ENCODE assay signal across 25 cellular contexts in the genomic region with DNA sequence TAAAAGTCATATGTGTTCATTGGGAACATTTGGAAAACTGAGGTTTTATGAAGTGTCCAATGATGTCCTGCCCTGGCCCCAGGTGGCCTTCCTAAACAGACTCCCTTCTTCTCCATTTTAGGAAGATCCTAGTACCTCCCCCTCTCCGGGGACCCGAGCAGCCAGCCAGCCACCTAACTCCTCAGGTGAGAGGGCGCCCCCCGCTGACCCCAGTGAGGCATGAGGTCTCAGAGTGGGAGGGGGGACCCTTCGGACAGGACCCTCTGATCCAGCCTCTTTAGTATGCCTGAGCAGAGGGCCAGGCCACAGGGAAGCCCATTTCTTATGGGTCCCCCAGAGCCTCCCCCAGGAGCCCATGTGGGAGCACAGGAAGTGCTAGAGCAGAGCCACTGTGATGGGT. TPM values are rescaled to one million over a fixed set of nuclear protein-coding genes. Genes with fewer than 3 reads are reported as not detected.
DNase-seq lines count a peak whose midpoint lies in the region; ATAC-seq and TF ChIP-seq lines count a peak whose summit lies in the region.
"Had no signal": no experiment of that assay in that cellular context is flagged by ENCODE, and none has a peak within 500 bp of the region (broad histone marks: within the 10 kb centered on the region; RNA-seq: fewer than 3 reads in every experiment).

No MANE protein-coding gene starts in this region.

- H3K23ac ChIP-seq in H9 (ENCODE audit: insufficient read length, low read depth, low read length) = no peak overlapping the region

- peaks cover 76% of the 10 kb centered on the region for H3K36me3 Mint-ChIP-seq in activated CD4-positive, alpha-beta T cell treated with anti-CD3 and anti-CD28 coated beads, Interleukin-2, amount 10 ng/mL, durations not matched to agents 24 days and 14 days (ENCODE audit: low read depth)
- H3K36me3 Mint-ChIP-seq in H9 (ENCODE audit: insufficient read depth in 1 of 3, low read depth in 3 of 3) = peaks cover 3 to 18% (median 11%) of the 10 kb centered on the region in 3 experiments; a peak in 5 of 7 replicates
- H3K36me3 Mint-ChIP-seq in activated naive CD8-positive, alpha-beta T cell treated with anti-CD3 and anti-CD28 coated beads for 36 hours = peaks cover 23% of the 10 kb centered on the region
- peaks cover 0 to 98% (median 22%) of the 10 kb centered on the region in 3 donors for H3K36me3 Mint-ChIP-seq in naive thymus-derived CD8-positive, alpha-beta T cell

- H3K27me3 Mint-ChIP-seq in activated CD4-positive, alpha-beta T cell treated with anti-CD3 and anti-CD28 coated beads, Interleukin-2, amount 10 ng/mL, durations not matched to agents 24 days and 14 days = no peaks in the 10 kb centered on the region
- no peaks in the 10 kb centered on the region; the same call in 1 of the 2 replicates for H3K27me3 Mint-ChIP-seq in H9 (ENCODE audit: low read depth)
- no peaks in the 10 kb centered on the region for H3K27me3 Mint-ChIP-seq in activated naive CD8-positive, alpha-beta T cell treated with anti-CD3 and anti-CD28 coated beads for 36 hours
- H3K27me3 Mint-ChIP-seq in naive thymus-derived CD8-positive, alpha-beta T cell = no peaks in the 10 kb centered on the region
- H3K27me3 Mint-ChIP-seq: activated CD4-positive, alpha-beta T cell treated with anti-CD3 and anti-CD28 coated beads for 36 hours had no signal

- H3K27ac Mint-ChIP-seq in activated CD4-positive, alpha-beta T cell treated with anti-CD3 and anti-CD28 coated beads, Interleukin-2, amount 10 ng/mL, durations not matched to agents 24 days and 14 days = peak overlapping the region; percentile 11
- H3K27ac Mint-ChIP-seq in H9 = no peak overlapping the region
- H3K27ac Mint-ChIP-seq in activated naive CD8-positive, alpha-beta T cell treated with anti-CD3 and anti-CD28 coated beads for 36 hours = peak overlapping the region; percentile 42
- H3K27ac Mint-ChIP-seq in naive thymus-derived CD8-positive, alpha-beta T cell = peak overlapping the region in 8 of 10 donors; percentile 29 to 80 (median 60)

- no peak overlapping the region for H2BK20ac ChIP-seq in H9 (ENCODE audit: low read depth, low read length, poor library complexity, severe bottlenecking)

- ATAC-seq in naive thymus-derived CD8-positive, alpha-beta T cell = no peak
- ATAC-seq in Right ventricle myocardium superior (ENCODE audit: poor library complexity) (no peak), HG03108 (IDR thresholded peaks at IDR 0.05; ENCODE audit: unreplicated experiment) (no peak), GM19397 (IDR thresholded peaks at IDR 0.05; ENCODE audit: unreplicated experiment) (no peak)
- ATAC-seq: activated CD4-positive, alpha-beta T cell treated with anti-CD3 and anti-CD28 coated beads for 36 hours; HepG2 had no signal

- H4K91ac ChIP-seq in H9 (ENCODE audit: insufficient read length, low read depth, low read length) = no peak overlapping the region

- peaks cover 5% of the 10 kb centered on the region for H3K4me1 Mint-ChIP-seq in activated CD4-positive, alpha-beta T cell treated with anti-CD3 and anti-CD28 coated beads, Interleukin-2, amount 10 ng/mL, durations not matched to agents 24 days and 14 days
- peaks cover 14 to 20% of the 10 kb centered on the region in 2 experiments for H3K4me1 Mint-ChIP-seq in H9
- H3K4me1 Mint-ChIP-seq in activated naive CD8-positive, alpha-beta T cell treated with anti-CD3 and anti-CD28 coated beads for 36 hours = peaks cover 8% of the 10 kb centered on the region
- H3K4me1 Mint-ChIP-seq in naive thymus-derived CD8-positive, alpha-beta T cell = peaks cover 3 to 42% (median 19%) of the 10 kb centered on the region in 4 donors
- H3K4me1 Mint-ChIP-seq: activated CD4-positive, alpha-beta T cell treated with anti-CD3 and anti-CD28 coated beads for 36 hours had no signal

- peaks cover 2% of the 10 kb centered on the region; the same call in 1 of the 2 replicates for H3K4me1 ChIP-seq in H9 (ENCODE audit: insufficient read depth, low read length)

- no peaks in the 10 kb centered on the region for H3K79me1 ChIP-seq in H9 (ENCODE audit: insufficient read depth, low read depth, low read length, poor library complexity, severe bottlenecking)

- H2AFZ ChIP-seq in H9 (ENCODE audit: low read length) = no peak overlapping the region

- no peak overlapping the region for H4K8ac ChIP-seq in H9 (replicated peaks; ENCODE audit: insufficient read length, low read depth, low read length)

- no peak overlapping the region for H3K4me2 ChIP-seq in H9 (ENCODE audit: insufficient read depth, insufficient read length, low read length)

- no peak overlapping the region; the same call in 1 of the 2 replicates for H3K14ac ChIP-seq in H9 (ENCODE audit: insufficient read depth, low read length)

- H3K56ac ChIP-seq in H9 (ENCODE audit: insufficient read length, low read depth, low read length) = no peak overlapping the region

- no peak overlapping the region for H2BK120ac ChIP-seq in H9 (ENCODE audit: low read depth, low read length, poor library complexity, severe bottlenecking)

- H2AK5ac ChIP-seq in H9 (ENCODE audit: insufficient read length, low read length) = no peak overlapping the region

- no peak overlapping the region for H3K18ac ChIP-seq in H9 (ENCODE audit: insufficient read length, low read depth, low read length)

- no peaks in the 10 kb centered on the region for H3K27me3 ChIP-seq in H9 (ENCODE audit: insufficient read depth, low read length)
- H3K27me3 ChIP-seq: tibial artery had no signal

- no peak overlapping the region for H3K4ac ChIP-seq in H9 (ENCODE audit: low read depth, low read length)

- H2BK5ac ChIP-seq in H9 (ENCODE audit: insufficient read length, low read length) = no peak overlapping the region

- no peak overlapping the region for H4K5ac ChIP-seq in H9 (ENCODE audit: insufficient read length, low read depth, low read length)

- POLR2A ChIA-PET in naive thymus-derived CD8-positive, alpha-beta T cell (lab: Charles Lee) = interaction anchor here (0.6 to 1.0 kb wide), 2 partner anchors 11 to 18 kb away, joined by 3 read pairs; no protein-coding TSS in a partner anchor

- DNase-seq in activated CD4-positive, alpha-beta T cell treated with anti-CD3 and anti-CD28 coated beads, Interleukin-2, amount 10 ng/mL, durations not matched to agents 24 days and 14 days = no peak
- no peak for DNase-seq in activated CD4-positive, alpha-beta T cell treated with anti-CD3 and anti-CD28 coated beads, Interleukin-2, amount 50 U/mL, for 48 hours
- DNase-seq in H9 = no peak
- no peak for DNase-seq in activated naive CD8-positive, alpha-beta T cell treated with anti-CD3 and anti-CD28 coated beads for 36 hours
- no peak for DNase-seq in naive thymus-derived CD8-positive, alpha-beta T cell
- DNase-seq in Right ventricle myocardium superior = no peak
- DNase-seq: activated CD4-positive, alpha-beta T cell treated with anti-CD3 and anti-CD28 coated beads for 36 hours; activated CD8-positive, alpha-beta memory T cell treated with anti-CD3 and anti-CD28 coated beads, Interleukin-2, amount 50 U/mL, for 4 hours; Caco-2; effector CD4-positive, alpha-beta T cell; foreskin melanocyte; hypothalamus; NCI-H1105; NCI-H2029 treated with DMSO at 0.1 percent for 48 hours; NCI-H226; NCI-H82; SHP77; stimulated activated CD4-positive, alpha-beta T cell treated with anti-CD3 and anti-CD28 coated beads, Interleukin-1b, Interleukin-23, amount 100 ng/mL, for 48 hours; stimulated activated naive CD4-positive, alpha-beta T cell treated with Interleukin-2 at 50 U/mL for 16 hours; tibial artery had no signal

- no peaks in the 10 kb centered on the region for H3K23me2 ChIP-seq in H9 (ENCODE audit: insufficient read length, low read depth, low read length, poor library complexity, severe bottlenecking)

- peak; percentile 34; the same call in 2 of the 3 replicates for TF ChIP-seq CTCF in H9 (conservative IDR thresholded peaks at IDR 0.05)

- H3K9ac ChIP-seq in H9 (ENCODE audit: extremely low read depth, insufficient read length, low read length) = no peak overlapping the region

- no peak overlapping the region for H2BK15ac ChIP-seq in H9 (ENCODE audit: low read depth, low read length)

- intact Hi-C loops in activated CD4-positive, alpha-beta T cell treated with anti-CD3 and anti-CD28 coated beads, Interleukin-2, amount 10 ng/mL, durations not matched to agents 24 days and 14 days (cut with micrococcal nuclease) = no loop called here
- intact Hi-C loops in Right ventricle myocardium superior (cut with DNase I) = no loop called here

- WGBS in H9 (ENCODE audit: extremely low coverage, insufficient read length, low lambda C conversion rate) = no CpG with 5 or more reads among the region's 5 CpGs

- no peaks in the 10 kb centered on the region for H3K79me2 ChIP-seq in H9 (ENCODE audit: insufficient read depth, low read length)

- no peaks in the 10 kb centered on the region for H3K9me3 Mint-ChIP-seq in activated CD4-positive, alpha-beta T cell treated with anti-CD3 and anti-CD28 coated beads, Interleukin-2, amount 10 ng/mL, durations not matched to agents 24 days and 14 days
- no peaks in the 10 kb centered on the region for H3K9me3 Mint-ChIP-seq in H9
- no peaks in the 10 kb centered on the region for H3K9me3 Mint-ChIP-seq in activated naive CD8-positive, alpha-beta T cell treated with anti-CD3 and anti-CD28 coated beads for 36 hours
- no peaks in the 10 kb centered on the region for H3K9me3 Mint-ChIP-seq in naive thymus-derived CD8-positive, alpha-beta T cell

- H4K20me1 ChIP-seq in H9 (ENCODE audit: control insufficient read depth, insufficient read depth, insufficient read length) = no peaks in the 10 kb centered on the region

- H2BK12ac ChIP-seq in H9 (ENCODE audit: insufficient read length, low read depth, low read length) = no peak overlapping the region

- H3T11ph ChIP-seq in H9 (ENCODE audit: low read length) = no peak overlapping the region

- H3K27ac ChIP-seq in H9 (ENCODE audit: insufficient read length, low read depth, low read length) = no peak overlapping the region
- H3K27ac ChIP-seq: skin epidermis, tibial artery had no signal

- no peaks in the 10 kb centered on the region for H3K9me3 ChIP-seq in H9 (ENCODE audit: control insufficient read depth, low read depth, low read length)
- H3K9me3 ChIP-seq: Caco-2, tibial artery had no signal

- H3K4me3 Mint-ChIP-seq in activated CD4-positive, alpha-beta T cell treated with anti-CD3 and anti-CD28 coated beads, Interleukin-2, amount 10 ng/mL, durations not matched to agents 24 days and 14 days = no peak overlapping the region
- H3K4me3 Mint-ChIP-seq in H9 = no peak overlapping the region
- no peak overlapping the region for H3K4me3 Mint-ChIP-seq in activated naive CD8-positive, alpha-beta T cell treated with anti-CD3 and anti-CD28 coated beads for 36 hours
- H3K4me3 Mint-ChIP-seq in naive thymus-derived CD8-positive, alpha-beta T cell = no peak overlapping the region
- H3K4me3 Mint-ChIP-seq: activated CD4-positive, alpha-beta T cell treated with anti-CD3 and anti-CD28 coated beads for 36 hours had no signal

RNA-seq across cellular contexts. Expression of a gene that starts 23.7 kb away (rescaled TPM):
- 0.09 and 0.35 TPM in 2 replicates for total RNA-seq in activated CD4-positive, alpha-beta T cell treated with anti-CD3 and anti-CD28 coated beads, Interleukin-2, amount 10 ng/mL, durations not matched to agents 24 days and 14 days
- total RNA-seq in H9 (2021) (0.59 and 0.72 TPM in 2 replicates), Right ventricle myocardium superior (not detected)
- 1 to 10 TPM; 1.6 to 1.8 TPM for total RNA-seq in activated naive CD8-positive, alpha-beta T cell treated with anti-CD3 and anti-CD28 coated beads for 36 hours
- total RNA-seq in naive thymus-derived CD8-positive, alpha-beta T cell = under 1 TPM in 1 of 2 experiments, not detected in 1; 0.49 TPM
- 1 to 10 TPM in 2 of 3 donors, under 1 TPM in 1; 0.39 to 1.1 (median 1.0) TPM for polyA plus RNA-seq in naive thymus-derived CD8-positive, alpha-beta T cell
- total RNA-seq: A172 had no signal

Comparison
In these comparisons a context has a peak if more than half of its experiments do, and no peak if none do; other contexts are left out.
1. H3K27ac Mint-ChIP-seq: peak in activated CD4-positive, alpha-beta T cell treated with anti-CD3 and anti-CD28 coated beads, Interleukin-2, amount 10 ng/mL, durations not matched to agents 24 days and 14 days (single experiment), activated naive CD8-positive, alpha-beta T cell treated with anti-CD3 and anti-CD28 coated beads for 36 hours (single experiment) and naive thymus-derived CD8-positive, alpha-beta T cell (8 of 10); none in H9 (0 of 3).